1 cellular context compared by ENCODE assay signal in the genomic region with DNA sequence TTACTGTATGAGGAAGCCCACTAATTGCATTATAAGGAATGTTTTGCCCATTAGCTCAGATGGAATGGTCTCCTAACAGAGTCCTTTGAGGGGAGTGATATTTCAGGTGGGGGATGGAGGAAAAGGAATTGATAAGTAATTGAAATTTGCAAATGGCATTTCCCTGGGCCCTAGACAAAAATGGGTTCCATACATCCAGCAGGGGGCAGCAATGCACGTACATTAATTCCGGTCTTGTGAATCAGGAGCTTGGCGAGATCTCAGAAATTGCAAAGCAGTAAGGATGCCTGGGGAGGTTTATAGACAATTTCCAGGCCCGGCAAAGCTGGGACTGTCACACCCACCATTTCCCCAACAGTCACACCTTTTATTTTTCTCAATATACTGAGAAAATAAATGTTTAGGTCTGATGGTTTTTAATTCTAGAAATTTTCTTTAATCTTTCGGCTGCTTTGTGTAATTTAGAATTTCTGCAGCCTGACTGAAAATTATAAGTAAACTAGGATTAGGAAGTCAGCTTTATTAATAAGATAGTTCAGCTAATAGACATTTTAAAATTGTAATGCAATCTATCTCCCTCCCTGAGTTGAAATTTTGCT.
TF ChIP-seq lines count a peak whose summit lies in the region.

No MANE protein-coding gene starts in this region.

TF ChIP-seq in HCT116, 20 proteins besides CTCF, POLR2A, EP300 and RAD21 (continued from another document):
- TF ChIP-seq, protein P1, sequence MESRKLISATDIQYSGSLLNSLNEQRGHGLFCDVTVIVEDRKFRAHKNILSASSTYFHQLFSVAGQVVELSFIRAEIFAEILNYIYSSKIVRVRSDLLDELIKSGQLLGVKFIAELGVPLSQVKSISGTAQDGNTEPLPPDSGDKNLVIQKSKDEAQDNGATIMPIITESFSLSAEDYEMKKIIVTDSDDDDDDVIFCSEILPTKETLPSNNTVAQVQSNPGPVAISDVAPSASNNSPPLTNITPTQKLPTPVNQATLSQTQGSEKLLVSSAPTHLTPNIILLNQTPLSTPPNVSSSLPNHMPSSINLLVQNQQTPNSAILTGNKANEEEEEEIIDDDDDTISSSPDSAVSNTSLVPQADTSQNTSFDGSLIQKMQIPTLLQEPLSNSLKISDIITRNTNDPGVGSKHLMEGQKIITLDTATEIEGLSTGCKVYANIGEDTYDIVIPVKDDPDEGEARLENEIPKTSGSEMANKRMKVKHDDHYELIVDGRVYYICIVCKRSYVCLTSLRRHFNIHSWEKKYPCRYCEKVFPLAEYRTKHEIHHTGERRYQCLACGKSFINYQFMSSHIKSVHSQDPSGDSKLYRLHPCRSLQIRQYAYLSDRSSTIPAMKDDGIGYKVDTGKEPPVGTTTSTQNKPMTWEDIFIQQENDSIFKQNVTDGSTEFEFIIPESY (IDR thresholded peaks at IDR 0.05; ENCODE audit: extremely low read depth, insufficient replicate concordance, low read length), result no peak
- TF ChIP-seq ELF1 (IDR thresholded peaks at IDR 0.05; ENCODE audit: borderline replicate concordance, low read depth), result no peak
